ENCODE assay signal across 1 cellular context in the genomic region with DNA sequence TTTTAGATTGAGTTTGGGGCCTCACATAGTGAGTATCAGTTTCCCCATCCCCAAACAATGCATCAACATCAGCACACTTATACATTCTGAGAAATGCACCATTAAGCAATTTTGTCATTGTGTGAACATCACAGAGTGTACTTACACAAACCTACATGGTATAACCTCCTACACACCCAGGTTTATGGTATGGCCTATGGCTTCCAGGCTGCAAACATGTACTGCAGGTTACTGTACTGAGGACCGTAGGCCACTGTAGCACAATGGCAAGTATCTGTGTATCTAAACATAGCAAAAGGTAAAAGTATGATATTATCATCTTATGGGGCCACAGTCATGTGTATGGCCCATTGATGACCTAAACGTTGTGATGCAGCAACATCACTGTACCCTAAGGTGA.
TF ChIP-seq lines count a peak whose summit lies in the region.

No MANE protein-coding gene starts in this region.

TF ChIP-seq in GM12878, 131 proteins besides CTCF, POLR2A, EP300 and RAD21:
- TF ChIP-seq HCFC1 (IDR thresholded peaks at IDR 0.05; ENCODE audit: low read length) (no peak), HDGF (IDR thresholded peaks at IDR 0.05) (no peak), NFIC (IDR thresholded peaks at IDR 0.05; ENCODE audit: low read depth, low read length) (no peak)
- TF ChIP-seq, protein P1, sequence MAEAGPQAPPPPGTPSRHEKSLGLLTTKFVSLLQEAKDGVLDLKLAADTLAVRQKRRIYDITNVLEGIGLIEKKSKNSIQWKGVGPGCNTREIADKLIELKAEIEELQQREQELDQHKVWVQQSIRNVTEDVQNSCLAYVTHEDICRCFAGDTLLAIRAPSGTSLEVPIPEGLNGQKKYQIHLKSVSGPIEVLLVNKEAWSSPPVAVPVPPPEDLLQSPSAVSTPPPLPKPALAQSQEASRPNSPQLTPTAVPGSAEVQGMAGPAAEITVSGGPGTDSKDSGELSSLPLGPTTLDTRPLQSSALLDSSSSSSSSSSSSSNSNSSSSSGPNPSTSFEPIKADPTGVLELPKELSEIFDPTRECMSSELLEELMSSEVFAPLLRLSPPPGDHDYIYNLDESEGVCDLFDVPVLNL (IDR thresholded peaks at IDR 0.05; ENCODE audit: low read depth, low read length): no peak
